Comparison of ENCODE assay signal across 8 cellular contexts in genomic region chr21:25934771-25935224, GRCh38.
DNase-seq lines count a peak whose midpoint lies in the region; ATAC-seq, FAIRE-seq and TF ChIP-seq lines count a peak whose summit lies in the region.

No MANE protein-coding gene starts in this region.

- DNase-seq in DND-41, result no peak
- DNase-seq in LHCN-M2 (ENCODE audit: low read depth), result peak; percentile 91
- DNase-seq in bronchial epithelial cell (ENCODE audit: low read depth), result peak; percentile 99
- peak; percentile 58 for DNase-seq in lower lobe of right lung
- DNase-seq in activated effector memory CD4-positive, alpha-beta T cell treated with anti-CD3 and anti-CD28 coated beads, Interleukin-2, amount 50 U/mL, for 16 hours, result no peak
- no peak for DNase-seq in NCI-H748 (lab: John Stamatoyannopoulos, UW; ENCODE audit: unreplicated experiment)
- no peak for DNase-seq in NCI-H128 (lab: John Stamatoyannopoulos, UW; ENCODE audit: unreplicated experiment)

- no peaks in the 10 kb centered on the region for H4K20me1 ChIP-seq in DND-41 (ENCODE audit: insufficient read depth, low read length)

- no peak for TF ChIP-seq CTCF in DND-41 (IDR thresholded peaks at IDR 0.05; ENCODE audit: borderline replicate concordance, extremely low read depth, low read length, poor library complexity, severe bottlenecking)
- no peak for TF ChIP-seq CTCF in bronchial epithelial cell (IDR thresholded peaks at IDR 0.05; ENCODE audit: insufficient read depth, low read length, severe bottlenecking)
- TF ChIP-seq CTCF in lower lobe of right lung (IDR thresholded peaks at IDR 0.05), result no peak

- H3K27me3 ChIP-seq in DND-41 (ENCODE audit: insufficient read depth, low read length, poor library complexity) (no peaks in the 10 kb centered on the region), bronchial epithelial cell (ENCODE audit: control insufficient read depth, insufficient read depth, low read length) (no peaks in the 10 kb centered on the region), lower lobe of right lung (ENCODE audit: low read depth) (no peaks in the 10 kb centered on the region)

- H3K27ac ChIP-seq in DND-41 (ENCODE audit: low read length) (no peak overlapping the region), lower lobe of right lung (peak overlapping the region; percentile 50)

- H3K4me3 ChIP-seq in DND-41 (ENCODE audit: low read depth in 1 of 2, low read length in 2 of 2) (no peak overlapping the region), bronchial epithelial cell (ENCODE audit: low read depth, low read length) (no peak overlapping the region), lower lobe of right lung (no peak overlapping the region)

- peak; percentile 88 for FAIRE-seq in bronchial epithelial cell (lab: Jason Lieb, UNC)

- intact Hi-C loops in lower lobe of right lung (cut with DNase I), result no loop called here

- H3K4me2 ChIP-seq in DND-41 (ENCODE audit: insufficient read depth, low read length), result no peak overlapping the region

- H3K9me3 ChIP-seq in DND-41 (ENCODE audit: insufficient read depth, low read length, severe bottlenecking), result no peaks in the 10 kb centered on the region
- no peaks in the 10 kb centered on the region for H3K9me3 ChIP-seq in lower lobe of right lung

- ATAC-seq in DND-41 (ENCODE audit: insufficient read depth, low read depth) (no peak), lower lobe of right lung (peak; percentile 90 to 95), HG03439 (IDR thresholded peaks at IDR 0.05; ENCODE audit: unreplicated experiment) (no peak)

- H2AFZ ChIP-seq in DND-41 (ENCODE audit: low read depth, low read length), result peak overlapping the region; percentile 39; the same call in 1 of the 2 replicates

- H3K36me3 ChIP-seq in DND-41 (ENCODE audit: insufficient read depth, low read length), result no peaks in the 10 kb centered on the region
- H3K36me3 ChIP-seq in bronchial epithelial cell (ENCODE audit: control insufficient read depth, insufficient read depth, low read length), result peaks cover 2% of the 10 kb centered on the region
- H3K36me3 ChIP-seq in lower lobe of right lung, result no peaks in the 10 kb centered on the region

- H3K4me1 ChIP-seq in DND-41 (ENCODE audit: insufficient read depth, low read length) (peaks cover 8% of the 10 kb centered on the region), lower lobe of right lung (peaks cover 35% of the 10 kb centered on the region)

- no peaks in the 10 kb centered on the region for H3K79me2 ChIP-seq in DND-41 (ENCODE audit: insufficient read depth, low read length)

- no peak overlapping the region for H3K9ac ChIP-seq in DND-41 (ENCODE audit: low read depth, low read length)

Comparison
In these comparisons a context has a peak if more than half of its experiments do, and no peak if none do; other contexts are left out.
1. ATAC-seq: peak in lower lobe of right lung (2 of 2); none in DND-41 (single experiment) and HG03439 (single experiment).
2. DNase-seq: peak in LHCN-M2 (single experiment), bronchial epithelial cell (single experiment) and lower lobe of right lung (single experiment); none in DND-41 (single experiment), activated effector memory CD4-positive, alpha-beta T cell treated with anti-CD3 and anti-CD28 coated beads, Interleukin-2, amount 50 U/mL, for 16 hours (single experiment), NCI-H748 (single experiment) and NCI-H128 (single experiment).